23 cellular contexts compared by ENCODE assay signal in the genomic region with DNA sequence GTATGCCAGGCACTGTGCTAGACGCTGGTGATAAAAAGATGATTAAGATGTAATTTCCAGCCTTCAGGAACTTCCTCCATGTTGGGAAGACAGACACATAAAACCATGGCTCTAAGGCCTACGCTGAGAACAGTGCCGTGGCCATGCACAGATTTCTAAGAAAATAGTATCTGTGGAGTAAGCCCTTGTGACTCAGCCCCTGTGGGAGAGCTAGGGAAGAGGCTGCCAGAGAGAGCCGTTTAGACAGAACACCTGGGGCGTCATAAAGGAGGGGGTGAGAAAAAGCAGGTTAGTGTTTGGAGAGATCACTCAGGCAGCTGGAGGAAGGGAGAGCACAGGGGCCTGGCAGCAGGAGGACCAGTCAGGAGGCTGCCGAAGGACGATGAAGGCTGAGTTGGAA. TPM values are rescaled to one million over a fixed set of nuclear protein-coding genes. Genes with fewer than 3 reads are reported as not detected.
DNase-seq lines count a peak whose midpoint lies in the region; ATAC-seq and TF ChIP-seq lines count a peak whose summit lies in the region.
"Had no signal": no experiment of that assay in that cellular context is flagged by ENCODE, and none has a peak within 500 bp of the region (broad histone marks: within the 10 kb centered on the region; RNA-seq: fewer than 3 reads in every experiment).

No MANE protein-coding gene starts in this region.

- H3F3A ChIP-seq in SK-N-SH (replicated peaks; ENCODE audit: insufficient read depth) (peaks cover 8% of the 10 kb centered on the region), GM23248 (ENCODE audit: insufficient read depth) (no peaks in the 10 kb centered on the region)

- DNase-seq in SK-N-SH (no peak), WTC11 (ENCODE audit: low spot score) (no peak), choroid plexus epithelial cell (ENCODE audit: low read depth) (peak; percentile 31), kidney tubule cell (ENCODE audit: low spot score) (peak; percentile 9), GM23248 (no peak)
- DNase-seq: CD4-positive, alpha-beta memory T cell; DND-41; Kasumi-1; MG63; NCI-H1417; NCI-H1694 treated with DMSO at 0.1 percent for 48 hours; NCI-H2081 treated with DMSO at 0.1 percent for 48 hours; NCI-H2171 treated with DMSO at 0.1 percent for 48 hours; NCI-H524 treated with DMSO at 0.1 percent for 48 hours; NCI-H82; Peyer's patch; SJCRH30 had no signal

- 0 out of 2 replicates have a peak overlapping the region, but pooled peaks have one; percentile 7 for H3K27ac Mint-ChIP-seq in WTC11

- H3K4me1 ChIP-seq in SK-N-SH (ENCODE audit: control insufficient read depth in 1 of 2, insufficient read depth in 2 of 2, low read depth in 1 of 2, low read length in 1 of 2) = no peaks in the 10 kb centered on the region
- no peaks in the 10 kb centered on the region for H3K4me1 ChIP-seq in GM23248 (ENCODE audit: insufficient read depth)
- H3K4me1 ChIP-seq: Peyer's patch, SJCRH30 had no signal

- ATAC-seq in SK-N-SH treated with all-trans-retinoic acid at 6 μM for 48 hours = no peak
- ATAC-seq in WTC11 = no peak
- ATAC-seq in GM21528 (IDR thresholded peaks at IDR 0.05; ENCODE audit: low FRiP score, unreplicated experiment) = no peak
- no peak for ATAC-seq in HG02798 (IDR thresholded peaks at IDR 0.05; ENCODE audit: poor library complexity, unreplicated experiment)
- ATAC-seq: GM12878 had no signal

- POLR2A ChIA-PET in SK-N-SH (lab: Yijun Ruan, JAX) = no interaction called here
- POLR2A ChIA-PET in WTC11 (lab: Charles Lee) = no interaction called here

- H3K9ac ChIP-seq in SK-N-SH = no peak overlapping the region
- H3K9ac ChIP-seq in GM23248 = no peak overlapping the region

- H3K4me3 ChIP-seq in SK-N-SH (ENCODE audit: low read depth in 2 of 2, low read length in 1 of 2) (no peak overlapping the region), choroid plexus epithelial cell (ENCODE audit: low read depth, low read length) (no peak overlapping the region), GM23248 (no peak overlapping the region)
- H3K4me3 ChIP-seq: BLaER1 treated with 17β-estradiol and CSF1 and Interleukin-3, amounts not matched to agents 10 nM and 100 nM; GM12878; MG63; Peyer's patch; SJCRH30 had no signal

- H4K20me1 ChIP-seq in SK-N-SH (ENCODE audit: insufficient read depth) (no peaks in the 10 kb centered on the region), GM23248 (ENCODE audit: insufficient read depth) (no peaks in the 10 kb centered on the region)

- TF ChIP-seq RAD21 in SK-N-SH (IDR thresholded peaks at IDR 0.05; ENCODE audit: low read length) = no peak

- TF ChIP-seq CTCF in SK-N-SH (IDR thresholded peaks at IDR 0.05) (no peak), WTC11 (IDR thresholded peaks at IDR 0.05) (no peak), choroid plexus epithelial cell (conservative IDR thresholded peaks at IDR 0.05; ENCODE audit: low read depth, low read length) (no peak)

- H3K27me3 ChIP-seq in SK-N-SH (ENCODE audit: insufficient read depth) = no peaks in the 10 kb centered on the region
- H3K27me3 ChIP-seq in GM23248 (replicated peaks; ENCODE audit: insufficient read depth) = no peaks in the 10 kb centered on the region
- H3K27me3 ChIP-seq: BLaER1 treated with 17β-estradiol and CSF1 and Interleukin-3, amounts not matched to agents 10 nM and 100 nM; MG63; Peyer's patch; SJCRH30 had no signal

- H3K4me2 ChIP-seq in SK-N-SH = 0 out of 2 replicates have a peak overlapping the region, but pooled peaks have one; percentile 19
- no peak overlapping the region for H3K4me2 ChIP-seq in GM23248 (ENCODE audit: unreplicated experiment)

- H3K36me3 ChIP-seq in SK-N-SH (replicated peaks in 1 of 2; ENCODE audit: control insufficient read depth in 1 of 2, insufficient read depth in 2 of 2, low read length in 1 of 2) (peaks cover 28 to 39% of the 10 kb centered on the region in 2 experiments), GM23248 (ENCODE audit: low read depth) (peaks cover 40% of the 10 kb centered on the region)

- no peaks in the 10 kb centered on the region for H3K4me1 Mint-ChIP-seq in WTC11

- no peak overlapping the region for H3K4me3 Mint-ChIP-seq in WTC11
- H3K4me3 Mint-ChIP-seq: CD4-positive, alpha-beta memory T cell had no signal

- H3K36me3 Mint-ChIP-seq in WTC11 = peaks cover 53% of the 10 kb centered on the region

- in situ Hi-C loops in GM23248 (cut with MboI) = no loop called here

- WGBS in SK-N-SH (ENCODE audit: low lambda C conversion rate) = 80% methylated on average over 7 of the region's 7 CpGs
- WGBS in GM23248 (ENCODE audit: low coverage in 1 of 2, low lambda C conversion rate in 2 of 2, missing lambda C conversion rate in 2 of 2), 2 experiments = 82 to 86% methylated on average over 7 of the region's 7 CpGs

- CTCF ChIA-PET in SK-N-SH (lab: Yijun Ruan, JAX) = interaction anchor here (1.9 kb wide), 1 partner anchor 9 kb away, joined by 6 read pairs; no protein-coding TSS in a partner anchor
- CTCF ChIA-PET in WTC11 (lab: Charles Lee) = no interaction called here

- H3K27me3 Mint-ChIP-seq in WTC11 (ENCODE audit: low read depth) = no peaks in the 10 kb centered on the region
- H3K27me3 Mint-ChIP-seq: CD4-positive, alpha-beta memory T cell had no signal

- H3K9me2 ChIP-seq in SK-N-SH (no peaks in the 10 kb centered on the region), GM23248 (ENCODE audit: insufficient read depth) (no peaks in the 10 kb centered on the region)

- H3K9me3 ChIP-seq in SK-N-SH (no peaks in the 10 kb centered on the region), GM23248 (ENCODE audit: low read depth) (no peaks in the 10 kb centered on the region)
- H3K9me3 ChIP-seq: BLaER1 treated with 17β-estradiol and CSF1 and Interleukin-3, amounts not matched to agents 10 nM and 100 nM; MG63; Peyer's patch; SJCRH30 had no signal

- H3K79me2 ChIP-seq in SK-N-SH (ENCODE audit: insufficient read depth) = peaks cover 15% of the 10 kb centered on the region; the same call in 1 of the 2 replicates
- H3K79me2 ChIP-seq in GM23248 (ENCODE audit: insufficient read depth) = peaks cover 70% of the 10 kb centered on the region

- H3K9me3 Mint-ChIP-seq in WTC11 = no peaks in the 10 kb centered on the region
- H3K9me3 Mint-ChIP-seq: CD4-positive, alpha-beta memory T cell had no signal

- H2AFZ ChIP-seq in SK-N-SH (ENCODE audit: low read depth) (no peak overlapping the region), GM23248 (no peak overlapping the region)

- H3K27ac ChIP-seq in SK-N-SH (ENCODE audit: low read depth in 2 of 2, low read length in 1 of 2) (peak overlapping the region in 1 of 2 experiments; percentile 58; a peak in 1 of 4 replicates), GM23248 (no peak overlapping the region)
- H3K27ac ChIP-seq: 22Rv1; BLaER1 treated with 17β-estradiol and CSF1 and Interleukin-3, amounts not matched to agents 10 nM and 100 nM; Peyer's patch; SJCRH30 had no signal

- no peak for TF ChIP-seq EP300 in SK-N-SH (IDR thresholded peaks at IDR 0.05; ENCODE audit: borderline replicate concordance in 1 of 2, low read depth in 1 of 2, low read length in 1 of 2)

TF ChIP-seq in SK-N-SH, 30 proteins besides CTCF, POLR2A, EP300 and RAD21 (continues in another document):
- TF ChIP-seq FOXM1 (IDR thresholded peaks at IDR 0.05; ENCODE audit: low read depth) = no peak
- TF ChIP-seq, protein P1, sequence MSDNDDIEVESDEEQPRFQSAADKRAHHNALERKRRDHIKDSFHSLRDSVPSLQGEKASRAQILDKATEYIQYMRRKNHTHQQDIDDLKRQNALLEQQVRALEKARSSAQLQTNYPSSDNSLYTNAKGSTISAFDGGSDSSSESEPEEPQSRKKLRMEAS (IDR thresholded peaks at IDR 0.05; ENCODE audit: low read depth) = no peak

TF ChIP-seq in WTC11, 78 proteins besides CTCF, POLR2A, EP300 and RAD21 (continues in another document):
- no peak for TF ChIP-seq ATF1 (CRISPR knock-in tag; IDR thresholded peaks at IDR 0.05)
- TF ChIP-seq ZNF425 (CRISPR knock-in tag; conservative IDR thresholded peaks at IDR 0.05) = no peak
- TF ChIP-seq NFYB (CRISPR knock-in tag; conservative IDR thresholded peaks at IDR 0.05; ENCODE audit: low read depth) = no peak
- TF ChIP-seq RELA (CRISPR knock-in tag; IDR thresholded peaks at IDR 0.05; ENCODE audit: borderline replicate concordance) = no peak

RNA-seq across cellular contexts. Expression of gene HEATR3, which starts 14.0 kb away (rescaled TPM):
- polyA plus RNA-seq in SK-N-SH (2012; rRNA removed) (10.1 and 12.9 TPM in 2 replicates), GM23248 (2016; fragmentation: Nextera tagmentation; extraction: Ambion mirVana) (5.6 and 5.7 TPM in 2 replicates)
- 8.2 and 9.1 TPM in 2 replicates for polyA plus RNA-seq in SK-N-SH (2012; cell fraction: cytosol; rRNA removed)
- 21.4 and 33.1 TPM in 2 replicates for polyA plus RNA-seq in SK-N-SH (2012; cell fraction: nucleus; rRNA removed)
- total RNA-seq in WTC11 (2021) = 27.8 to 28.1 TPM (median 28.0 TPM) in 3 replicates
- total RNA-seq in GM23248 (2014; rRNA removed; shearing (Covaris generic)) = 17.8 and 25.1 TPM in 2 replicates

RNA-seq across cellular contexts. Expression of gene CNEP1R1, which starts 54.7 kb away (rescaled TPM):
- polyA plus RNA-seq in SK-N-SH (2012; rRNA removed) = 19.2 and 21.6 TPM in 2 replicates
- polyA plus RNA-seq in SK-N-SH (2012; cell fraction: cytosol; rRNA removed) = 22.5 and 26.6 TPM in 2 replicates
- polyA plus RNA-seq in SK-N-SH (2012; cell fraction: nucleus; rRNA removed) = 13.6 and 27.7 TPM in 2 replicates
- 13.2 to 13.8 TPM (median 13.7 TPM) in 3 replicates for total RNA-seq in WTC11 (2021)
- total RNA-seq in GM23248 (2014; rRNA removed; shearing (Covaris generic)) = 42.8 and 43.3 TPM in 2 replicates
- 34.1 and 39.1 TPM in 2 replicates for polyA plus RNA-seq in GM23248 (2016; fragmentation: Nextera tagmentation; extraction: Ambion mirVana)

Comparison
In these comparisons a context has a peak if more than half of its experiments do, and no peak if none do; other contexts are left out.
1. DNase-seq: peak in choroid plexus epithelial cell (single experiment) and kidney tubule cell (single experiment); none in SK-N-SH (single experiment), WTC11 (single experiment) and GM23248 (single experiment).